ENCODE assay signal across 2 cellular contexts in genomic region chr6:19319005-19319404, GRCh38.
TF ChIP-seq lines count a peak whose summit lies in the region.

No MANE protein-coding gene starts in this region.

TF ChIP-seq in HEK293, 187 proteins besides CTCF, POLR2A, EP300 and RAD21:
- TF ChIP-seq ZXDB (tag by site-specific recombination; IDR thresholded peaks at IDR 0.05): no peak
- peak; percentile 93 for TF ChIP-seq ZNF366 (tag by site-specific recombination; conservative IDR thresholded peaks at IDR 0.05)
TF ChIP-seq in HEK293: peak in this region for 1.

TF ChIP-seq in K562, 482 proteins besides CTCF, POLR2A, EP300 and RAD21:
- TF ChIP-seq SMAD3 (CRISPR knock-in tag; conservative IDR thresholded peaks at IDR 0.05) (no peak), TAF9B (IDR thresholded peaks at IDR 0.05; ENCODE audit: partially characterized antibody) (no peak), ZKSCAN3 (CRISPR knock-in tag; IDR thresholded peaks at IDR 0.05) (no peak), GABPB1 (CRISPR knock-in tag; IDR thresholded peaks at IDR 0.05) (no peak)
- TF ChIP-seq, protein P1, sequence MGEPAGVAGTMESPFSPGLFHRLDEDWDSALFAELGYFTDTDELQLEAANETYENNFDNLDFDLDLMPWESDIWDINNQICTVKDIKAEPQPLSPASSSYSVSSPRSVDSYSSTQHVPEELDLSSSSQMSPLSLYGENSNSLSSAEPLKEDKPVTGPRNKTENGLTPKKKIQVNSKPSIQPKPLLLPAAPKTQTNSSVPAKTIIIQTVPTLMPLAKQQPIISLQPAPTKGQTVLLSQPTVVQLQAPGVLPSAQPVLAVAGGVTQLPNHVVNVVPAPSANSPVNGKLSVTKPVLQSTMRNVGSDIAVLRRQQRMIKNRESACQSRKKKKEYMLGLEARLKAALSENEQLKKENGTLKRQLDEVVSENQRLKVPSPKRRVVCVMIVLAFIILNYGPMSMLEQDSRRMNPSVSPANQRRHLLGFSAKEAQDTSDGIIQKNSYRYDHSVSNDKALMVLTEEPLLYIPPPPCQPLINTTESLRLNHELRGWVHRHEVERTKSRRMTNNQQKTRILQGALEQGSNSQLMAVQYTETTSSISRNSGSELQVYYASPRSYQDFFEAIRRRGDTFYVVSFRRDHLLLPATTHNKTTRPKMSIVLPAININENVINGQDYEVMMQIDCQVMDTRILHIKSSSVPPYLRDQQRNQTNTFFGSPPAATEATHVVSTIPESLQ (CRISPR knock-in tag; IDR thresholded peaks at IDR 0.05): no peak
- TF ChIP-seq, protein P2, sequence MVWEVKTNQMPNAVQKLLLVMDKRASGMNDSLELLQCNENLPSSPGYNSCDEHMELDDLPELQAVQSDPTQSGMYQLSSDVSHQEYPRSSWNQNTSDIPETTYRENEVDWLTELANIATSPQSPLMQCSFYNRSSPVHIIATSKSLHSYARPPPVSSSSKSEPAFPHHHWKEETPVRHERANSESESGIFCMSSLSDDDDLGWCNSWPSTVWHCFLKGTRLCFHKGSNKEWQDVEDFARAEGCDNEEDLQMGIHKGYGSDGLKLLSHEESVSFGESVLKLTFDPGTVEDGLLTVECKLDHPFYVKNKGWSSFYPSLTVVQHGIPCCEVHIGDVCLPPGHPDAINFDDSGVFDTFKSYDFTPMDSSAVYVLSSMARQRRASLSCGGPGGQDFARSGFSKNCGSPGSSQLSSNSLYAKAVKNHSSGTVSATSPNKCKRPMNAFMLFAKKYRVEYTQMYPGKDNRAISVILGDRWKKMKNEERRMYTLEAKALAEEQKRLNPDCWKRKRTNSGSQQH (CRISPR knock-in tag; IDR thresholded peaks at IDR 0.05): 0 out of 2 replicates have a peak, but pooled peaks have one; percentile 22
